18 cellular contexts compared by ENCODE assay signal in genomic region chr2:234474654-234475053, GRCh38.
"Had no signal": no experiment of that assay in that cellular context is flagged by ENCODE, and none has a peak within 500 bp of the region (broad histone marks: within the 10 kb centered on the region; RNA-seq: fewer than 3 reads in every experiment).

No MANE protein-coding gene starts in this region.

- H3K4me3 Mint-ChIP-seq: activated CD4-positive, alpha-beta T cell treated with anti-CD3 and anti-CD28 coated beads, Interleukin-2, amount 10 ng/mL, durations not matched to agents 7 days and 5 days; activated naive CD8-positive, alpha-beta T cell; brain; memory B cell; stimulated activated naive CD8-positive, alpha-beta T cell treated with anti-CD3 and anti-CD28 coated beads, Interleukin-15, Interleukin-2, amounts not matched to agents 100 ng/mL and 50 ng/mL, for 24 hours; T-cell; WTC11 had no signal

- DNase-seq: activated CD4-positive, alpha-beta T cell treated with anti-CD3 and anti-CD28 coated beads, Interleukin-2, amount 10 ng/mL, durations not matched to agents 7 days and 5 days; central memory CD4-positive, alpha-beta T cell; colonic mucosa; effector CD4-positive, alpha-beta T cell; foreskin fibroblast; glutamatergic neuron; hypothalamus; left ventricle myocardium inferior; naive thymus-derived CD8-positive, alpha-beta T cell; retina; Right ventricle myocardium superior; T-cell; trophoblast cell had no signal

- H3K4me1 Mint-ChIP-seq: brain, WTC11 had no signal

- ATAC-seq: naive thymus-derived CD8-positive, alpha-beta T cell; WTC11 had no signal

- H3K27ac Mint-ChIP-seq: brain, memory B cell, WTC11 had no signal

- H3K9me3 Mint-ChIP-seq: memory B cell; naive thymus-derived CD8-positive, alpha-beta T cell; T-cell had no signal

- H3K27me3 Mint-ChIP-seq: activated CD4-positive, alpha-beta T cell treated with anti-CD3 and anti-CD28 coated beads, Interleukin-2, amount 10 ng/mL, durations not matched to agents 7 days and 5 days; activated naive CD8-positive, alpha-beta T cell; brain; memory B cell; naive thymus-derived CD8-positive, alpha-beta T cell; stimulated activated naive CD8-positive, alpha-beta T cell treated with anti-CD3 and anti-CD28 coated beads, Interleukin-15, Interleukin-2, amounts not matched to agents 100 ng/mL and 50 ng/mL, for 24 hours; T-cell had no signal

- H3K36me3 Mint-ChIP-seq: activated naive CD8-positive, alpha-beta T cell; brain; memory B cell; T-cell; WTC11 had no signal
